Comparison of ENCODE assay signal across 2 cellular contexts in genomic region chr1:33391669-33392068, GRCh38.
TF ChIP-seq lines count a peak whose summit lies in the region.

No MANE protein-coding gene starts in this region.

TF ChIP-seq in IMR-90, 13 proteins besides CTCF, POLR2A, EP300 and RAD21 (continued from another document):
- TF ChIP-seq MAZ (IDR thresholded peaks at IDR 0.05; ENCODE audit: borderline replicate concordance, low read depth, low read length) (no peak), CEBPB (IDR thresholded peaks at IDR 0.05; ENCODE audit: low read depth, low read length) (no peak), RFX5 (IDR thresholded peaks at IDR 0.05; ENCODE audit: low read depth, low read length) (no peak), FOS (IDR thresholded peaks at IDR 0.05; ENCODE audit: low read depth, low read length) (no peak), ELK1 (IDR thresholded peaks at IDR 0.05; ENCODE audit: borderline replicate concordance, low read depth, low read length) (no peak), MAFK (IDR thresholded peaks at IDR 0.05; ENCODE audit: low read depth, low read length) (no peak), MXI1 (IDR thresholded peaks at IDR 0.05; ENCODE audit: borderline replicate concordance, low read depth, low read length) (no peak), NFE2L2 (IDR thresholded peaks at IDR 0.05; ENCODE audit: low read depth, low read length) (no peak), SMC3 (IDR thresholded peaks at IDR 0.05; ENCODE audit: low read depth, low read length) (no peak), RCOR1 (IDR thresholded peaks at IDR 0.05; ENCODE audit: insufficient replicate concordance, low read length) (no peak), CHD1 (IDR thresholded peaks at IDR 0.05; ENCODE audit: low read depth, low read length) (no peak), BHLHE40 (IDR thresholded peaks at IDR 0.05; ENCODE audit: low read depth, low read length) (no peak)

TF ChIP-seq in neural cell, 6 proteins besides CTCF, POLR2A, EP300 and RAD21 (continued from another document):
- no peak for TF ChIP-seq REST (IDR thresholded peaks at IDR 0.05; ENCODE audit: borderline replicate concordance)
- TF ChIP-seq EZH2 (IDR thresholded peaks at IDR 0.05; ENCODE audit: borderline replicate concordance, insufficient read depth, low read length, poor library complexity, severe bottlenecking): no peak
- no peak for TF ChIP-seq POLR2AphosphoS5 (IDR thresholded peaks at IDR 0.05)
